Comparison of ENCODE assay signal across 8 cellular contexts in the genomic region with DNA sequence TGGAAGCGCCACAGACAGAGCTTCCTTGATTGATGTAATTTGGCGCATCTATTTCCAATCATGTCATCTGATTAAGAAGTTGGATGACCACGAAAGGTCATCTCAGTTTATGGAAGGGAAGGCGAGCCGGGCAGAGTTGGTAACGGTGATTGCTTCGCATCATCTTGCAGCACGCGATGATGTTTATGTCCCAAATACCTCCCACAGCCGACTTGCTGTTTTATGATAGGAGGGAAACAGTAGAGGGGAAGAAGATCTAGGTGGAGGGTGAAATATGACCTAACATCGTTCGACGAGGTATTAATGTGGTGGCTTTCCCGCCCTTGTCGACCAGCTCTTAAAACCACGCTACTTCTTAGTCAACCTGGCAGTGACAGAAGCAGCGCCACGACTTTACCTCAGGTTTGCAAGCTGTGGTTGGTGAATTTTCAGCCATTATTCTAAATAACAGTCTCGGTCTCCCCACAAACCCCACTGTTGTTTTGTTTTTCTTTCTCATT. TPM values are rescaled to one million over a fixed set of nuclear protein-coding genes. Genes with fewer than 3 reads are reported as not detected.
DNase-seq lines count a peak whose midpoint lies in the region; ATAC-seq and TF ChIP-seq lines count a peak whose summit lies in the region.

No MANE protein-coding gene starts in this region.

- H3K36me3 ChIP-seq in heart right ventricle = no peaks in the 10 kb centered on the region
- H3K36me3 ChIP-seq in mesendoderm (ENCODE audit: control insufficient read depth, insufficient read depth, low read length) = no peaks in the 10 kb centered on the region

- H3K4me3 Mint-ChIP-seq in activated naive CD8-positive, alpha-beta T cell treated with anti-CD3 and anti-CD28 coated beads, Interleukin-2, amount 50 U/mL, for 24 hours = peak overlapping the region; percentile 80
- H3K4me3 Mint-ChIP-seq in stimulated activated naive CD8-positive, alpha-beta T cell treated with anti-CD3 and anti-CD28 coated beads, Interleukin-15, Interleukin-2, amounts not matched to agents 100 ng/mL and 50 ng/mL, for 24 hours = peak overlapping the region; percentile 83

- no peaks in the 10 kb centered on the region for H3K9me3 Mint-ChIP-seq in activated naive CD8-positive, alpha-beta T cell treated with anti-CD3 and anti-CD28 coated beads, Interleukin-2, amount 50 U/mL, for 24 hours
- H3K9me3 Mint-ChIP-seq in stimulated activated naive CD8-positive, alpha-beta T cell treated with anti-CD3 and anti-CD28 coated beads, Interleukin-15, Interleukin-2, amounts not matched to agents 100 ng/mL and 50 ng/mL, for 24 hours = no peaks in the 10 kb centered on the region

- H3K27ac ChIP-seq in heart right ventricle (peak overlapping the region in 9 of 10 donors; percentile 52 to 81 (median 77)), mesendoderm (ENCODE audit: low read depth, low read length) (no peak overlapping the region)

- H3K18ac ChIP-seq in mesendoderm (ENCODE audit: low read length) = peak overlapping the region; percentile 41

- peaks cover 29% of the 10 kb centered on the region for H3K4me1 Mint-ChIP-seq in activated naive CD8-positive, alpha-beta T cell treated with anti-CD3 and anti-CD28 coated beads, Interleukin-2, amount 50 U/mL, for 24 hours
- H3K4me1 Mint-ChIP-seq in stimulated activated naive CD8-positive, alpha-beta T cell treated with anti-CD3 and anti-CD28 coated beads, Interleukin-15, Interleukin-2, amounts not matched to agents 100 ng/mL and 50 ng/mL, for 24 hours (ENCODE audit: low read depth) = peaks cover 34% of the 10 kb centered on the region

- peaks cover 36% of the 10 kb centered on the region for H3K27me3 Mint-ChIP-seq in activated naive CD8-positive, alpha-beta T cell treated with anti-CD3 and anti-CD28 coated beads, Interleukin-2, amount 50 U/mL, for 24 hours
- peaks cover 40% of the 10 kb centered on the region for H3K27me3 Mint-ChIP-seq in stimulated activated naive CD8-positive, alpha-beta T cell treated with anti-CD3 and anti-CD28 coated beads, Interleukin-15, Interleukin-2, amounts not matched to agents 100 ng/mL and 50 ng/mL, for 24 hours

- H3K27ac Mint-ChIP-seq in activated naive CD8-positive, alpha-beta T cell treated with anti-CD3 and anti-CD28 coated beads, Interleukin-2, amount 50 U/mL, for 24 hours = peak overlapping the region; percentile 87
- peak overlapping the region; percentile 80 for H3K27ac Mint-ChIP-seq in stimulated activated naive CD8-positive, alpha-beta T cell treated with anti-CD3 and anti-CD28 coated beads, Interleukin-15, Interleukin-2, amounts not matched to agents 100 ng/mL and 50 ng/mL, for 24 hours

- TF ChIP-seq CTCF in heart right ventricle (IDR thresholded peaks at IDR 0.05) = no peak

- H3K9ac ChIP-seq in mesendoderm (ENCODE audit: low read length) = peak overlapping the region; percentile 51

- intact Hi-C loops in heart right ventricle (cut with DNase I) = loop anchor here in 6 of 10 donors (5.0 to 10.0 kb wide), 4 partner anchors 140 to 540 kb away; a partner anchor contains a TSS
- intact Hi-C loops in left ventricle myocardium superior (cut with micrococcal nuclease) = no loop called here

- H3K4me2 ChIP-seq in mesendoderm (ENCODE audit: low read length) = peak overlapping the region; percentile 37

- no peak overlapping the region for H2BK120ac ChIP-seq in mesendoderm (ENCODE audit: low read depth, low read length)

- H3K79me2 ChIP-seq in mesendoderm (ENCODE audit: control insufficient read depth, insufficient read depth, low read length) = no peaks in the 10 kb centered on the region

- H3K4ac ChIP-seq in mesendoderm (ENCODE audit: low read depth, low read length) = no peak overlapping the region

- no peak overlapping the region for H4K8ac ChIP-seq in mesendoderm (ENCODE audit: low read depth, low read length)

- no peak overlapping the region for H2BK5ac ChIP-seq in mesendoderm (ENCODE audit: low read length)

- 78 to 81% methylated on average over 19 of the region's 19 CpGs for WGBS in heart right ventricle, 2 donors
- no CpG with 5 or more reads among the region's 19 CpGs for WGBS in mesendoderm (ENCODE audit: extremely low coverage, insufficient coverage, low lambda C conversion rate)

- no peaks in the 10 kb centered on the region for H3K36me3 Mint-ChIP-seq in activated naive CD8-positive, alpha-beta T cell treated with anti-CD3 and anti-CD28 coated beads, Interleukin-2, amount 50 U/mL, for 24 hours (ENCODE audit: low read depth)
- H3K36me3 Mint-ChIP-seq in stimulated activated naive CD8-positive, alpha-beta T cell treated with anti-CD3 and anti-CD28 coated beads, Interleukin-15, Interleukin-2, amounts not matched to agents 100 ng/mL and 50 ng/mL, for 24 hours (ENCODE audit: low read depth) = no peaks in the 10 kb centered on the region

- H3K9me3 ChIP-seq in heart right ventricle = no peaks in the 10 kb centered on the region

- H3K27me3 ChIP-seq in heart right ventricle (no peaks in the 10 kb centered on the region), mesendoderm (ENCODE audit: insufficient read depth, low read length, poor library complexity) (no peaks in the 10 kb centered on the region)

- H3K4me1 ChIP-seq in heart right ventricle = peaks cover 3 to 25% (median 22%) of the 10 kb centered on the region in 9 donors
- H3K4me1 ChIP-seq in mesendoderm (ENCODE audit: control insufficient read depth, low read depth, low read length) = peaks cover 5% of the 10 kb centered on the region

- H3K4me3 ChIP-seq in heart right ventricle (peak overlapping the region in 7 of 10 donors; percentile 60 to 88 (median 83)), mesendoderm (ENCODE audit: low read length) (no peak overlapping the region)

- no peak overlapping the region for H3K23ac ChIP-seq in mesendoderm (ENCODE audit: low read length)

- no peak overlapping the region for H2BK15ac ChIP-seq in mesendoderm (replicated peaks; ENCODE audit: low read depth)

- no peak overlapping the region for H2AK5ac ChIP-seq in mesendoderm (ENCODE audit: low read length)

- H3K56ac ChIP-seq in mesendoderm (ENCODE audit: low read length) = peak overlapping the region; percentile 78

- DNase-seq in heart right ventricle (no peak), left ventricle myocardium superior (no peak), mesendoderm (no peak), NOMO-1 (lab: John Stamatoyannopoulos, UW; ENCODE audit: unreplicated experiment in 2 of 2) (no peak), NCI-H510A (lab: John Stamatoyannopoulos, UW) (no peak), NCI-H446 (lab: John Stamatoyannopoulos, UW) (no peak)
- peak; percentile 52 for DNase-seq in activated naive CD8-positive, alpha-beta T cell treated with anti-CD3 and anti-CD28 coated beads, Interleukin-2, amount 50 U/mL, for 24 hours

- H3K79me1 ChIP-seq in mesendoderm (ENCODE audit: low read length) = no peaks in the 10 kb centered on the region

- no peak overlapping the region for H4K5ac ChIP-seq in mesendoderm (ENCODE audit: low read length)

- no peak for ATAC-seq in heart right ventricle
- no peak for ATAC-seq in left ventricle myocardium superior
- peak; percentile 57 for ATAC-seq in activated naive CD8-positive, alpha-beta T cell treated with anti-CD3 and anti-CD28 coated beads, Interleukin-2, amount 50 U/mL, for 24 hours

RNA-seq across cellular contexts. Expression of a gene that starts 0.8 kb away (rescaled TPM):
- total RNA-seq in heart right ventricle (10 to 100 TPM in 3 of 10 donors, 1 to 10 TPM in 7; 4.8 to 19.4 (median 8.8) TPM), left ventricle myocardium superior (6.6 TPM)
- 1 to 10 TPM; 1.3 to 1.4 TPM for polyA plus RNA-seq in heart right ventricle
- 2.8 TPM for polyA plus RNA-seq in mesendoderm (2013, experiment 1 of 2)
- polyA plus RNA-seq in mesendoderm (2013, experiment 2 of 2) = 3.0 TPM
